ENCODE assay signal across 18 cellular contexts in the genomic region with DNA sequence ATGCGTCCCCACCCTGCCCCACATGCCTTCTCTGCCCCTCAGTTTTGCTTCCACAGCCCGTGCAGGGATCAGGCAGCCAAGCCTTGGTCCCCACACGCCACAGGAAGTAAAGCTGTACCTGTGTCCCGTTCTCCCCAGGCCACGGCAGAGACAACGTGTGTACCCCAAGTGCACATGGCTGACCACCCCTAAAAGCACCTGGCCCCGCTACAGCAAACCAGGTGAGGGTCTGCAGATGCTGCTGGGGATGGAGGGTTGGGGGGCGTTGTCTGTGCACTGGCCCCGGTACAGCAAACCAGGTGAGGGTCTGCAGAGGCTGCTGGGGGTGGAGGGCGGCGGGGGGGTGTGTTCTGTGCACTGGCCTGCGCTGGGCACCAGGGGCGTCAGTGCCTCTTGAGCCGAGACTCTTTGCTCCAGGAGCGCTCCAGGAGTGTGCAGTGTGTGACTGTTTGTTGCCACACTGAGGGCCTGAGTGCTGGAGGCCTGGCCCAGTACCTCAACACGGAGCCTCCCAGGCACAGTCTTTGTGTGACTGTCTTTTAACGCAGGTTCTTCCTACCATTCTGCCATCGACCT.
"Had no signal": no experiment of that assay in that cellular context is flagged by ENCODE, and none has a peak within 500 bp of the region (broad histone marks: within the 10 kb centered on the region; RNA-seq: fewer than 3 reads in every experiment).

No MANE protein-coding gene starts in this region.

- FAIRE-seq: colon had no signal

- H3K27ac ChIP-seq: foreskin keratinocyte, hepatocyte, neutrophil, spleen, thoracic aorta, upper lobe of left lung had no signal

- H2AFZ ChIP-seq: hepatocyte had no signal

- H3K4me1 ChIP-seq: foreskin keratinocyte, spleen, upper lobe of left lung had no signal

- H3K9me3 ChIP-seq: mucosa of descending colon, neutrophil, spleen, thoracic aorta, upper lobe of left lung had no signal

- H3K4me3 ChIP-seq: dorsolateral prefrontal cortex, hepatocyte, mucosa of descending colon, spleen, thoracic aorta, upper lobe of left lung had no signal

- H3K27me3 ChIP-seq: dorsolateral prefrontal cortex, foreskin keratinocyte, hepatocyte, neutrophil, spleen, upper lobe of left lung had no signal

- H3K4me2 ChIP-seq: hepatocyte had no signal

- DNase-seq: activated CD4-positive, alpha-beta T cell treated with anti-CD3 and anti-CD28 coated beads, Interleukin-2, amount 10 ng/mL, durations not matched to agents 7 days and 5 days; activated CD8-positive, alpha-beta T cell treated with anti-CD3 and anti-CD28 coated beads, Interleukin-2, amount 10 ng/mL, durations not matched to agents 7 days and 5 days; activated naive CD4-positive, alpha-beta T cell treated with anti-CD3 and anti-CD28 coated beads for 36 hours; activated T-cell treated with anti-CD3 and anti-CD28 coated beads, Interleukin-2, amount 50 U/mL, for 24 hours; dorsolateral prefrontal cortex; foreskin keratinocyte; mesenchymal stem cell; mucosa of descending colon; naive B cell; spleen; stimulated activated CD4-positive, alpha-beta T cell treated with anti-CD3 and anti-CD28 coated beads, Interleukin-4, amount 100 ng/mL, for 4 hours; T-helper 9 cell; upper lobe of left lung had no signal

- ATAC-seq: activated CD8-positive, alpha-beta T cell treated with anti-CD3 and anti-CD28 coated beads, Interleukin-2, amount 10 ng/mL, durations not matched to agents 7 days and 5 days; foreskin keratinocyte; mucosa of descending colon; stimulated activated memory B cell treated with anti-CD40 and anti-IgM and Interleukin-4, amounts not matched to agents 10 μg/mL and 1 μg/mL and 100 μg/mL, for 72 hours had no signal
